In the genomic region with DNA sequence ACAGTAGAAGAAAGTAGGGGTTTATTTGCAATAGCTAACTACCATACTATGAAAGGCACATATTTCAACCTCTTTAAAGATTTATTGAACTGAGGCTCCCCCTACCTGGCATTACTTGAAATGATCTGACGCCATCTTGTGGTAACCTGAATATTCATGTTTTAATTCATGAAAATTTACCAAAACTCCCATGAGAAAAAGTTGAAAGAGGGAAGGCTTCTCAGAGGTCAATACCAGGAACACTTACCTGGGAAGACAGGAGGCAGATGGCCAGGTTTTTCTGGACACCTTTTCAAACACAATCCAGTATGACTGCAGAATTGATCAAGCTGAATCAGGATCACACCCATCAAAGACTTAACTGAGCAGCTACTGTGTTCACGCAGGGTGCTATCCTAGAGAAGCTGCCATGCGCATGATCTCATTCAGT, we compare ENCODE assay signal across 8 cellular contexts. TPM values are rescaled to one million over a fixed set of nuclear protein-coding genes. Genes with fewer than 3 reads are reported as not detected.
DNase-seq lines count a peak whose midpoint lies in the region; ATAC-seq lines count a peak whose summit lies in the region.

No MANE protein-coding gene starts in this region.

- no peak overlapping the region for H3K4me3 ChIP-seq in MG63

- intact Hi-C loops in activated CD4-positive, alpha-beta T cell treated with anti-CD3 and anti-CD28 coated beads, Interleukin-2, amount 10 ng/mL, durations not matched to agents 24 days and 14 days (cut with micrococcal nuclease) = loop anchor here (1.0 kb wide), 2 partner anchors 128 to 144 kb away; no protein-coding TSS in a partner anchor

- peaks cover 7% of the 10 kb centered on the region for H3K4me1 Mint-ChIP-seq in activated CD4-positive, alpha-beta T cell treated with anti-CD3 and anti-CD28 coated beads, Interleukin-2, amount 10 ng/mL, durations not matched to agents 24 days and 14 days

- H3K36me3 ChIP-seq in MG63 = no peaks in the 10 kb centered on the region

- DNase-seq in activated CD4-positive, alpha-beta T cell treated with anti-CD3 and anti-CD28 coated beads, Interleukin-2, amount 10 ng/mL, durations not matched to agents 24 days and 14 days = peak; percentile 65
- no peak for DNase-seq in activated CD4-positive, alpha-beta T cell treated with anti-CD3 and anti-CD28 coated beads, Interleukin-2, amount 50 U/mL, for 1 hour
- peak; percentile 33 for DNase-seq in NCI-H2196 (lab: John Stamatoyannopoulos, UW; ENCODE audit: unreplicated experiment)
- DNase-seq in amniotic stem cell (lab: John Stamatoyannopoulos, UW) = peak; percentile 53
- peak; percentile 59 for DNase-seq in kidney tubule cell (ENCODE audit: low spot score)
- DNase-seq in substantia nigra (lab: John Stamatoyannopoulos, UW) = no peak
- no peak for DNase-seq in MG63

- no peaks in the 10 kb centered on the region for H3K27me3 Mint-ChIP-seq in activated CD4-positive, alpha-beta T cell treated with anti-CD3 and anti-CD28 coated beads, Interleukin-2, amount 10 ng/mL, durations not matched to agents 24 days and 14 days

- no peak overlapping the region for H3K27ac ChIP-seq in substantia nigra (ENCODE audit: low read depth, low read length, poor library complexity, severe bottlenecking)

- no peak overlapping the region for H3K27ac Mint-ChIP-seq in activated CD4-positive, alpha-beta T cell treated with anti-CD3 and anti-CD28 coated beads, Interleukin-2, amount 10 ng/mL, durations not matched to agents 24 days and 14 days

- H3K9me3 ChIP-seq in MG63 = no peaks in the 10 kb centered on the region

- no peaks in the 10 kb centered on the region for H3K36me3 Mint-ChIP-seq in activated CD4-positive, alpha-beta T cell treated with anti-CD3 and anti-CD28 coated beads, Interleukin-2, amount 10 ng/mL, durations not matched to agents 24 days and 14 days (ENCODE audit: low read depth)

- H3K9me3 Mint-ChIP-seq in activated CD4-positive, alpha-beta T cell treated with anti-CD3 and anti-CD28 coated beads, Interleukin-2, amount 10 ng/mL, durations not matched to agents 24 days and 14 days = no peaks in the 10 kb centered on the region

- H3K27me3 ChIP-seq in MG63 = no peaks in the 10 kb centered on the region

- peak; percentile 62 for ATAC-seq in HG02588 (IDR thresholded peaks at IDR 0.05; ENCODE audit: unreplicated experiment)

- H3K4me3 Mint-ChIP-seq in activated CD4-positive, alpha-beta T cell treated with anti-CD3 and anti-CD28 coated beads, Interleukin-2, amount 10 ng/mL, durations not matched to agents 24 days and 14 days = no peak overlapping the region

RNA-seq across cellular contexts. Expression of gene PRELID2, which starts 9.4 kb away (rescaled TPM):
- total RNA-seq in activated CD4-positive, alpha-beta T cell treated with anti-CD3 and anti-CD28 coated beads, Interleukin-2, amount 10 ng/mL, durations not matched to agents 24 days and 14 days = 3.1 and 3.6 TPM in 2 replicates
- 3.8 and 18.4 TPM in 2 replicates for total RNA-seq in MG63 (2014; rRNA removed; shearing (Covaris generic); ENCODE audit: low replicate concordance)

RNA-seq across cellular contexts. Expression of gene GRXCR2, which starts 47.0 kb away (rescaled TPM):
- not detected in 2 replicates for total RNA-seq in activated CD4-positive, alpha-beta T cell treated with anti-CD3 and anti-CD28 coated beads, Interleukin-2, amount 10 ng/mL, durations not matched to agents 24 days and 14 days
- not detected in 2 replicates for total RNA-seq in MG63 (2014; rRNA removed; shearing (Covaris generic); ENCODE audit: low replicate concordance)

Comparison
In these comparisons a context has a peak if more than half of its experiments do, and no peak if none do; other contexts are left out.
1. DNase-seq: peak in activated CD4-positive, alpha-beta T cell treated with anti-CD3 and anti-CD28 coated beads, Interleukin-2, amount 10 ng/mL, durations not matched to agents 24 days and 14 days (single experiment), NCI-H2196 (single experiment), amniotic stem cell (single experiment) and kidney tubule cell (single experiment); none in activated CD4-positive, alpha-beta T cell treated with anti-CD3 and anti-CD28 coated beads, Interleukin-2, amount 50 U/mL, for 1 hour (single experiment), substantia nigra (0 of 49) and MG63 (single experiment).